In the genomic region with DNA sequence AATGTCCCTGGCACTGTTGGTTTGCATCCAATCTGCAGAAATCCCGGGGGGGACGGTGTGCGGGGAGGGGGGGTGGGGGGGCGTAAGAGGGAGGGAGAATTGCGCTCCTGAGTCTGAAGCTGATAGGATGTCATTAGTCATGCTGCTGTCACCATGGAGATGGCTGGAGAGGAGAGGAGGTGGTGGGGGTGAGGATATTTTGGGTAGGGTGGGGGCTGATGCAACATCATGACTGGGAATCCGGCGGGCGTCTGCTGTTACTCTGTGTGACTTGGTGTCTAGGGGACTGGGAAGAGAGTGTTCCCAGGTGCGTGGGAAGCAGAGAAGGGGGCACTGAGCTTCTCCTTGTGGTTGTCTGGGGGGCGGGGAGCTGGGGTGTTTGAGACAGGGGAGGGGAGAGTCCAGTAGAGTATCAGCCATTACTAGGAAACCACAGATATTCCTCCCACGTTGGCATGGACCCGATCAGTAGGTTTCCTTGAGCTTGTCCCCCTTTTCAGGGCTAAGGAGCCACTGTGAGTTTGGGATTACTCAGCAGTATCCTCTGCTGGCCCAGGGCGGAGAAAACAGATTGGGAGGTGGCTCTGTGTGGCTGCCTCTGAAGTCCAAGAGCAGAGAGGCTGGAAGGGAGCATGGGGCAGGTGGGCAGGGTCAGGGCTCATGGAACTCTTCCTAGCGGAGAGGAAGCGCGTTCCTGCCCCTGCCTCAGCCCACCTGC, we compare ENCODE assay signal across 9 cellular contexts. TPM values are rescaled to one million over a fixed set of nuclear protein-coding genes. Genes with fewer than 3 reads are reported as not detected.
DNase-seq lines count a peak whose midpoint lies in the region; ATAC-seq, FAIRE-seq and TF ChIP-seq lines count a peak whose summit lies in the region.
"Had no signal": no experiment of that assay in that cellular context is flagged by ENCODE, and none has a peak within 500 bp of the region (broad histone marks: within the 10 kb centered on the region; RNA-seq: fewer than 3 reads in every experiment).

No MANE protein-coding gene starts in this region.

- FAIRE-seq in GM19239 (lab: Jason Lieb, UNC) = no peak

- no peaks in the 10 kb centered on the region for H3K9me3 ChIP-seq in heart right ventricle
- H3K9me3 ChIP-seq: adrenal gland had no signal

- H3K27ac ChIP-seq in heart right ventricle = peak overlapping the region in 1 of 10 donors; percentile 19

- no peak for TF ChIP-seq CTCF in heart right ventricle (IDR thresholded peaks at IDR 0.05)

- H3K27me3 ChIP-seq in heart right ventricle = no peaks in the 10 kb centered on the region
- H3K27me3 ChIP-seq: adrenal gland had no signal

- DNase-seq in heart right ventricle (peak in 1 of 2 donors; percentile 58), cardiac septum (ENCODE audit: low spot score) (no peak), amniotic stem cell (lab: John Stamatoyannopoulos, UW) (peak; percentile 54), islet precursor cell (peak; percentile 64), HuH-7 (ENCODE audit: low spot score) (no peak), GM19239 (ENCODE audit: insufficient read length, low spot score) (no peak)

- WGBS in heart right ventricle, 2 donors = 49 to 52% methylated on average over 16 of the region's 16 CpGs

- H3K36me3 ChIP-seq in heart right ventricle = peaks cover 0 to under 1% (median 0%) of the 10 kb centered on the region in 9 donors
- H3K36me3 ChIP-seq: adrenal gland had no signal

- H3K4me1 ChIP-seq in heart right ventricle = peaks cover 23 to 85% (median 77%) of the 10 kb centered on the region in 9 donors

- ATAC-seq in heart right ventricle (peak in 5 of 8 donors; percentile 19 to 51 (median 37)), HG03521 (IDR thresholded peaks at IDR 0.05; ENCODE audit: unreplicated experiment) (no peak), GM21381 (IDR thresholded peaks at IDR 0.05; ENCODE audit: unreplicated experiment) (no peak)

- peak overlapping the region in 7 of 10 donors; percentile 67 to 82 (median 74) for H3K4me3 ChIP-seq in heart right ventricle

- intact Hi-C loops in heart right ventricle (cut with DNase I) (loop anchor here in 2 of 10 donors (5.0 to 10.0 kb wide), 2 partner anchors 69 to 76 kb away; a partner anchor contains a TSS), cardiac septum (cut with DNase I) (loop anchor here (5.0 kb wide), 1 partner anchor 76 kb away; a partner anchor contains a TSS)

RNA-seq across cellular contexts. Expression of a gene that starts 18.9 kb away (rescaled TPM):
- total RNA-seq in heart right ventricle (1 to 10 TPM; 2.1 to 8.0 (median 2.9) TPM), cardiac septum (3.7 TPM)
- polyA plus RNA-seq in heart right ventricle = 1 to 10 TPM; 1.1 to 1.3 TPM

Comparison
In these comparisons a context has a peak if more than half of its experiments do, and no peak if none do; other contexts are left out.
1. ATAC-seq: peak in heart right ventricle (5 of 8); none in HG03521 (single experiment) and GM21381 (single experiment).
2. DNase-seq: peak in amniotic stem cell (single experiment) and islet precursor cell (single experiment); none in cardiac septum (single experiment), HuH-7 (single experiment) and GM19239 (single experiment).